ENCODE assay signal across 2 cellular contexts in the genomic region with DNA sequence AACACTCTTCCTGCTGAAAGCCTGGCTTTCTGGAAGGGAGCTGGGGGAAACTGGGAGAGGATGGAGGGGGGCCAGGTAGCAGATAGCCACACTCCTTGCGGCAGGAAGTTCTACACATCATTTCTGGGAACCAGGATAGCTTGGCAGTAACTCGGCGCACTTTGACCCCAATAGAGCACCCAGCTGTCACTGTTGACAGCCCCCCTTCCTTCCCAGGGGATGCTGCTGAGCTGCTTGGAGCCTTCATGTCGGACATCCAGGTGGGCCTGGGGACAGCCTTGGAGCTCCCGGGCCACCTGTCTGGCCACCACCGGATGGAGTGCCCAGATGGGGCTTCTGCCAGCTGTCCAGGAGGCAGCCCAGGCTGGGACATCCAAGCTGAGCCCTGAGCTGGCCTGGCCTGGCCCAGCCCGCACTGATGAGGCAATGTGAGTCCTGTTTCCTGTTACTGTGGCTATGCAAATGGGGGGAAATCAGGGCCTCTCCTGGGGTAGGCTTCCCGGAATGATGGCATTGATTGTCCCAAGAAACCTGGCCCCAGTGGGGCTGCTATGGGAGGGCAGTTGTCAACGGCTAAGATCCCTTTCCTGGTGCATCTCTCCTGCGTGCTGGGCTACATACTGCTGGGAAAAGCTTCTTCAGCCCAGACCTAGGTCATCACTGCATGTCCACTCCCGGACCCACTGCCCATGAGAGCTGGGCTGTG.
TF ChIP-seq lines count a peak whose summit lies in the region.

No MANE protein-coding gene starts in this region.

TF ChIP-seq in GM23338, 12 proteins besides CTCF, POLR2A, EP300 and RAD21 (continues in another document):
- no peak for TF ChIP-seq CREB1 (CRISPR knock-in tag; IDR thresholded peaks at IDR 0.05; ENCODE audit: low read depth)
- TF ChIP-seq, protein P1, sequence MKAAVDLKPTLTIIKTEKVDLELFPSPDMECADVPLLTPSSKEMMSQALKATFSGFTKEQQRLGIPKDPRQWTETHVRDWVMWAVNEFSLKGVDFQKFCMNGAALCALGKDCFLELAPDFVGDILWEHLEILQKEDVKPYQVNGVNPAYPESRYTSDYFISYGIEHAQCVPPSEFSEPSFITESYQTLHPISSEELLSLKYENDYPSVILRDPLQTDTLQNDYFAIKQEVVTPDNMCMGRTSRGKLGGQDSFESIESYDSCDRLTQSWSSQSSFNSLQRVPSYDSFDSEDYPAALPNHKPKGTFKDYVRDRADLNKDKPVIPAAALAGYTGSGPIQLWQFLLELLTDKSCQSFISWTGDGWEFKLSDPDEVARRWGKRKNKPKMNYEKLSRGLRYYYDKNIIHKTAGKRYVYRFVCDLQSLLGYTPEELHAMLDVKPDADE (IDR thresholded peaks at IDR 0.05), result no peak
- no peak for TF ChIP-seq STAT1 (IDR thresholded peaks at IDR 0.05; ENCODE audit: unreplicated experiment)
- TF ChIP-seq, protein P2, sequence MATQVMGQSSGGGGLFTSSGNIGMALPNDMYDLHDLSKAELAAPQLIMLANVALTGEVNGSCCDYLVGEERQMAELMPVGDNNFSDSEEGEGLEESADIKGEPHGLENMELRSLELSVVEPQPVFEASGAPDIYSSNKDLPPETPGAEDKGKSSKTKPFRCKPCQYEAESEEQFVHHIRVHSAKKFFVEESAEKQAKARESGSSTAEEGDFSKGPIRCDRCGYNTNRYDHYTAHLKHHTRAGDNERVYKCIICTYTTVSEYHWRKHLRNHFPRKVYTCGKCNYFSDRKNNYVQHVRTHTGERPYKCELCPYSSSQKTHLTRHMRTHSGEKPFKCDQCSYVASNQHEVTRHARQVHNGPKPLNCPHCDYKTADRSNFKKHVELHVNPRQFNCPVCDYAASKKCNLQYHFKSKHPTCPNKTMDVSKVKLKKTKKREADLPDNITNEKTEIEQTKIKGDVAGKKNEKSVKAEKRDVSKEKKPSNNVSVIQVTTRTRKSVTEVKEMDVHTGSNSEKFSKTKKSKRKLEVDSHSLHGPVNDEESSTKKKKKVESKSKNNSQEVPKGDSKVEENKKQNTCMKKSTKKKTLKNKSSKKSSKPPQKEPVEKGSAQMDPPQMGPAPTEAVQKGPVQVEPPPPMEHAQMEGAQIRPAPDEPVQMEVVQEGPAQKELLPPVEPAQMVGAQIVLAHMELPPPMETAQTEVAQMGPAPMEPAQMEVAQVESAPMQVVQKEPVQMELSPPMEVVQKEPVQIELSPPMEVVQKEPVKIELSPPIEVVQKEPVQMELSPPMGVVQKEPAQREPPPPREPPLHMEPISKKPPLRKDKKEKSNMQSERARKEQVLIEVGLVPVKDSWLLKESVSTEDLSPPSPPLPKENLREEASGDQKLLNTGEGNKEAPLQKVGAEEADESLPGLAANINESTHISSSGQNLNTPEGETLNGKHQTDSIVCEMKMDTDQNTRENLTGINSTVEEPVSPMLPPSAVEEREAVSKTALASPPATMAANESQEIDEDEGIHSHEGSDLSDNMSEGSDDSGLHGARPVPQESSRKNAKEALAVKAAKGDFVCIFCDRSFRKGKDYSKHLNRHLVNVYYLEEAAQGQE (IDR thresholded peaks at IDR 0.05; ENCODE audit: unreplicated experiment), result no peak
- TF ChIP-seq ZNF114 (CRISPR knock-in tag; IDR thresholded peaks at IDR 0.05), result no peak
- TF ChIP-seq, protein P3, sequence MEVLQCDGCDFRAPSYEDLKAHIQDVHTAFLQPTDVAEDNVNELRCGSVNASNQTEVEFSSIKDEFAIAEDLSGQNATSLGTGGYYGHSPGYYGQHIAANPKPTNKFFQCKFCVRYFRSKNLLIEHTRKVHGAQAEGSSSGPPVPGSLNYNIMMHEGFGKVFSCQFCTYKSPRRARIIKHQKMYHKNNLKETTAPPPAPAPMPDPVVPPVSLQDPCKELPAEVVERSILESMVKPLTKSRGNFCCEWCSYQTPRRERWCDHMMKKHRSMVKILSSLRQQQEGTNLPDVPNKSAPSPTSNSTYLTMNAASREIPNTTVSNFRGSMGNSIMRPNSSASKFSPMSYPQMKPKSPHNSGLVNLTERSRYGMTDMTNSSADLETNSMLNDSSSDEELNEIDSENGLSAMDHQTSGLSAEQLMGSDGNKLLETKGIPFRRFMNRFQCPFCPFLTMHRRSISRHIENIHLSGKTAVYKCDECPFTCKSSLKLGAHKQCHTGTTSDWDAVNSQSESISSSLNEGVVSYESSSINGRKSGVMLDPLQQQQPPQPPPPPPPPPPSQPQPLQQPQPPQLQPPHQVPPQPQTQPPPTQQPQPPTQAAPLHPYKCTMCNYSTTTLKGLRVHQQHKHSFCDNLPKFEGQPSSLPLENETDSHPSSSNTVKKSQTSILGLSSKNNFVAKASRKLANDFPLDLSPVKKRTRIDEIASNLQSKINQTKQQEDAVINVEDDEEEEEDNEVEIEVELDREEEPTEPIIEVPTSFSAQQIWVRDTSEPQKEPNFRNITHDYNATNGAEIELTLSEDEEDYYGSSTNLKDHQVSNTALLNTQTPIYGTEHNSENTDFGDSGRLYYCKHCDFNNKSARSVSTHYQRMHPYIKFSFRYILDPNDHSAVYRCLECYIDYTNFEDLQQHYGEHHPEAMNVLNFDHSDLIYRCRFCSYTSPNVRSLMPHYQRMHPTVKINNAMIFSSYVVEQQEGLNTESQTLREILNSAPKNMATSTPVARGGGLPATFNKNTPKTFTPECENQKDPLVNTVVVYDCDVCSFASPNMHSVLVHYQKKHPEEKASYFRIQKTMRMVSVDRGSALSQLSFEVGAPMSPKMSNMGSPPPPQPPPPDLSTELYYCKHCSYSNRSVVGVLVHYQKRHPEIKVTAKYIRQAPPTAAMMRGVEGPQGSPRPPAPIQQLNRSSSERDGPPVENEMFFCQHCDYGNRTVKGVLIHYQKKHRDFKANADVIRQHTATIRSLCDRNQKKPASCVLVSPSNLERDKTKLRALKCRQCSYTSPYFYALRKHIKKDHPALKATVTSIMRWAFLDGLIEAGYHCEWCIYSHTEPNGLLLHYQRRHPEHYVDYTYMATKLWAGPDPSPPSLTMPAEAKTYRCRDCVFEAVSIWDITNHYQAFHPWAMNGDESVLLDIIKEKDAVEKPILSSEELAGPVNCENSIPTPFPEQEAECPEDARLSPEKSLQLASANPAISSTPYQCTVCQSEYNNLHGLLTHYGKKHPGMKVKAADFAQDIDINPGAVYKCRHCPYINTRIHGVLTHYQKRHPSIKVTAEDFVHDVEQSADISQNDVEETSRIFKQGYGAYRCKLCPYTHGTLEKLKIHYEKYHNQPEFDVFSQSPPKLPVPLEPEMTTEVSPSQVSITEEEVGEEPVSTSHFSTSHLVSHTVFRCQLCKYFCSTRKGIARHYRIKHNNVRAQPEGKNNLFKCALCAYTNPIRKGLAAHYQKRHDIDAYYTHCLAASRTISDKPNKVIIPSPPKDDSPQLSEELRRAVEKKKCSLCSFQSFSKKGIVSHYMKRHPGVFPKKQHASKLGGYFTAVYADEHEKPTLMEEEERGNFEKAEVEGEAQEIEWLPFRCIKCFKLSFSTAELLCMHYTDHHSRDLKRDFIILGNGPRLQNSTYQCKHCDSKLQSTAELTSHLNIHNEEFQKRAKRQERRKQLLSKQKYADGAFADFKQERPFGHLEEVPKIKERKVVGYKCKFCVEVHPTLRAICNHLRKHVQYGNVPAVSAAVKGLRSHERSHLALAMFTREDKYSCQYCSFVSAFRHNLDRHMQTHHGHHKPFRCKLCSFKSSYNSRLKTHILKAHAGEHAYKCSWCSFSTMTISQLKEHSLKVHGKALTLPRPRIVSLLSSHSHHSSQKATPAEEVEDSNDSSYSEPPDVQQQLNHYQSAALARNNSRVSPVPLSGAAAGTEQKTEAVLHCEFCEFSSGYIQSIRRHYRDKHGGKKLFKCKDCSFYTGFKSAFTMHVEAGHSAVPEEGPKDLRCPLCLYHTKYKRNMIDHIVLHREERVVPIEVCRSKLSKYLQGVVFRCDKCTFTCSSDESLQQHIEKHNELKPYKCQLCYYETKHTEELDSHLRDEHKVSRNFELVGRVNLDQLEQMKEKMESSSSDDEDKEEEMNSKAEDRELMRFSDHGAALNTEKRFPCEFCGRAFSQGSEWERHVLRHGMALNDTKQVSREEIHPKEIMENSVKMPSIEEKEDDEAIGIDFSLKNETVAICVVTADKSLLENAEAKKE (CRISPR knock-in tag; IDR thresholded peaks at IDR 0.05), result no peak
- no peak for TF ChIP-seq NANOG (IDR thresholded peaks at IDR 0.05; ENCODE audit: borderline replicate concordance)
- TF ChIP-seq EZH2 (IDR thresholded peaks at IDR 0.05; ENCODE audit: low read depth, unreplicated experiment), result no peak

TF ChIP-seq in HepG2, 621 proteins besides CTCF, POLR2A, EP300 and RAD21 (continues in another document):
- TF ChIP-seq ZFP82 (CRISPR knock-in tag; IDR thresholded peaks at IDR 0.05; ENCODE audit: borderline replicate concordance) (no peak), AHR (CRISPR knock-in tag; IDR thresholded peaks at IDR 0.05) (0 out of 2 replicates have a peak, but pooled peaks have one; percentile 13), HNRNPLL (IDR thresholded peaks at IDR 0.05; ENCODE audit: low read depth, low read length, poor library complexity, severe bottlenecking) (peak; percentile 21), ZNF326 (CRISPR knock-in tag; IDR thresholded peaks at IDR 0.05; ENCODE audit: borderline replicate concordance) (no peak), ZBTB21 (CRISPR knock-in tag; IDR thresholded peaks at IDR 0.05) (no peak), ZNF547 (CRISPR knock-in tag; IDR thresholded peaks at IDR 0.05) (peak; percentile 65; the same call in 1 of the 2 replicates), PHF21A (CRISPR knock-in tag; IDR thresholded peaks at IDR 0.05) (no peak), RARG (CRISPR knock-in tag; IDR thresholded peaks at IDR 0.05; ENCODE audit: low read depth) (no peak), ZNF260 (CRISPR knock-in tag; IDR thresholded peaks at IDR 0.05; ENCODE audit: borderline replicate concordance, low read depth) (no peak), KLF6 (CRISPR knock-in tag; IDR thresholded peaks at IDR 0.05) (no peak), HCFC1 (IDR thresholded peaks at IDR 0.05; ENCODE audit: low read depth, low read length) (no peak), ZNF431 (CRISPR knock-in tag; IDR thresholded peaks at IDR 0.05; ENCODE audit: borderline replicate concordance, low read depth) (no peak), ZNF780A (CRISPR knock-in tag; IDR thresholded peaks at IDR 0.05) (no peak), HNF4G (IDR thresholded peaks at IDR 0.05; ENCODE audit: borderline replicate concordance, low read depth, low read length) (peak; percentile 79), HNF4G (CRISPR knock-in tag; IDR thresholded peaks at IDR 0.05; ENCODE audit: borderline replicate concordance, low read depth) (peak; percentile 71; the same call in 1 of the 2 replicates), HIVEP1 (CRISPR knock-in tag; IDR thresholded peaks at IDR 0.05) (0 out of 2 replicates have a peak, but pooled peaks have one; percentile 18), FOSL2 (CRISPR knock-in tag; IDR thresholded peaks at IDR 0.05) (peak; percentile 44; the same call in 1 of the 2 replicates)
- TF ChIP-seq, protein P4, sequence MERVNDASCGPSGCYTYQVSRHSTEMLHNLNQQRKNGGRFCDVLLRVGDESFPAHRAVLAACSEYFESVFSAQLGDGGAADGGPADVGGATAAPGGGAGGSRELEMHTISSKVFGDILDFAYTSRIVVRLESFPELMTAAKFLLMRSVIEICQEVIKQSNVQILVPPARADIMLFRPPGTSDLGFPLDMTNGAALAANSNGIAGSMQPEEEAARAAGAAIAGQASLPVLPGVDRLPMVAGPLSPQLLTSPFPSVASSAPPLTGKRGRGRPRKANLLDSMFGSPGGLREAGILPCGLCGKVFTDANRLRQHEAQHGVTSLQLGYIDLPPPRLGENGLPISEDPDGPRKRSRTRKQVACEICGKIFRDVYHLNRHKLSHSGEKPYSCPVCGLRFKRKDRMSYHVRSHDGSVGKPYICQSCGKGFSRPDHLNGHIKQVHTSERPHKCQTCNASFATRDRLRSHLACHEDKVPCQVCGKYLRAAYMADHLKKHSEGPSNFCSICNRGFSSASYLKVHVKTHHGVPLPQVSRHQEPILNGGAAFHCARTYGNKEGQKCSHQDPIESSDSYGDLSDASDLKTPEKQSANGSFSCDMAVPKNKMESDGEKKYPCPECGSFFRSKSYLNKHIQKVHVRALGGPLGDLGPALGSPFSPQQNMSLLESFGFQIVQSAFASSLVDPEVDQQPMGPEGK (CRISPR knock-in tag; IDR thresholded peaks at IDR 0.05), result peak; percentile 78
- TF ChIP-seq, protein P5, sequence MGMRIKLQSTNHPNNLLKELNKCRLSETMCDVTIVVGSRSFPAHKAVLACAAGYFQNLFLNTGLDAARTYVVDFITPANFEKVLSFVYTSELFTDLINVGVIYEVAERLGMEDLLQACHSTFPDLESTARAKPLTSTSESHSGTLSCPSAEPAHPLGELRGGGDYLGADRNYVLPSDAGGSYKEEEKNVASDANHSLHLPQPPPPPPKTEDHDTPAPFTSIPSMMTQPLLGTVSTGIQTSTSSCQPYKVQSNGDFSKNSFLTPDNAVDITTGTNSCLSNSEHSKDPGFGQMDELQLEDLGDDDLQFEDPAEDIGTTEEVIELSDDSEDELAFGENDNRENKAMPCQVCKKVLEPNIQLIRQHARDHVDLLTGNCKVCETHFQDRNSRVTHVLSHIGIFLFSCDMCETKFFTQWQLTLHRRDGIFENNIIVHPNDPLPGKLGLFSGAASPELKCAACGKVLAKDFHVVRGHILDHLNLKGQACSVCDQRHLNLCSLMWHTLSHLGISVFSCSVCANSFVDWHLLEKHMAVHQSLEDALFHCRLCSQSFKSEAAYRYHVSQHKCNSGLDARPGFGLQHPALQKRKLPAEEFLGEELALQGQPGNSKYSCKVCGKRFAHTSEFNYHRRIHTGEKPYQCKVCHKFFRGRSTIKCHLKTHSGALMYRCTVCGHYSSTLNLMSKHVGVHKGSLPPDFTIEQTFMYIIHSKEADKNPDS (CRISPR knock-in tag; IDR thresholded peaks at IDR 0.05), result no peak
- TF ChIP-seq, protein P6, sequence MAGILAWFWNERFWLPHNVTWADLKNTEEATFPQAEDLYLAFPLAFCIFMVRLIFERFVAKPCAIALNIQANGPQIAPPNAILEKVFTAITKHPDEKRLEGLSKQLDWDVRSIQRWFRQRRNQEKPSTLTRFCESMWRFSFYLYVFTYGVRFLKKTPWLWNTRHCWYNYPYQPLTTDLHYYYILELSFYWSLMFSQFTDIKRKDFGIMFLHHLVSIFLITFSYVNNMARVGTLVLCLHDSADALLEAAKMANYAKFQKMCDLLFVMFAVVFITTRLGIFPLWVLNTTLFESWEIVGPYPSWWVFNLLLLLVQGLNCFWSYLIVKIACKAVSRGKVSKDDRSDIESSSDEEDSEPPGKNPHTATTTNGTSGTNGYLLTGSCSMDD (CRISPR knock-in tag; IDR thresholded peaks at IDR 0.05), result no peak
- TF ChIP-seq, protein P7, sequence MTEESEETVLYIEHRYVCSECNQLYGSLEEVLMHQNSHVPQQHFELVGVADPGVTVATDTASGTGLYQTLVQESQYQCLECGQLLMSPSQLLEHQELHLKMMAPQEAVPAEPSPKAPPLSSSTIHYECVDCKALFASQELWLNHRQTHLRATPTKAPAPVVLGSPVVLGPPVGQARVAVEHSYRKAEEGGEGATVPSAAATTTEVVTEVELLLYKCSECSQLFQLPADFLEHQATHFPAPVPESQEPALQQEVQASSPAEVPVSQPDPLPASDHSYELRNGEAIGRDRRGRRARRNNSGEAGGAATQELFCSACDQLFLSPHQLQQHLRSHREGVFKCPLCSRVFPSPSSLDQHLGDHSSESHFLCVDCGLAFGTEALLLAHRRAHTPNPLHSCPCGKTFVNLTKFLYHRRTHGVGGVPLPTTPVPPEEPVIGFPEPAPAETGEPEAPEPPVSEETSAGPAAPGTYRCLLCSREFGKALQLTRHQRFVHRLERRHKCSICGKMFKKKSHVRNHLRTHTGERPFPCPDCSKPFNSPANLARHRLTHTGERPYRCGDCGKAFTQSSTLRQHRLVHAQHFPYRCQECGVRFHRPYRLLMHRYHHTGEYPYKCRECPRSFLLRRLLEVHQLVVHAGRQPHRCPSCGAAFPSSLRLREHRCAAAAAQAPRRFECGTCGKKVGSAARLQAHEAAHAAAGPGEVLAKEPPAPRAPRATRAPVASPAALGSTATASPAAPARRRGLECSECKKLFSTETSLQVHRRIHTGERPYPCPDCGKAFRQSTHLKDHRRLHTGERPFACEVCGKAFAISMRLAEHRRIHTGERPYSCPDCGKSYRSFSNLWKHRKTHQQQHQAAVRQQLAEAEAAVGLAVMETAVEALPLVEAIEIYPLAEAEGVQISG (CRISPR knock-in tag; IDR thresholded peaks at IDR 0.05), result peak; percentile 27; the same call in 1 of the 2 replicates
